Comparison of ENCODE assay signal across 8 cellular contexts in genomic region chr18:77071711-77072292, GRCh38.
DNase-seq lines count a peak whose midpoint lies in the region; ATAC-seq, FAIRE-seq and TF ChIP-seq lines count a peak whose summit lies in the region.

No MANE protein-coding gene starts in this region.

- no peaks in the 10 kb centered on the region for H3K79me2 ChIP-seq in Loucy (ENCODE audit: insufficient read depth, low read length)

- H3K27me3 ChIP-seq in Loucy (ENCODE audit: insufficient read depth, low read length, poor library complexity, severe bottlenecking) (no peaks in the 10 kb centered on the region), skeletal muscle satellite cell (ENCODE audit: control insufficient read depth, insufficient read depth, low read length) (no peaks in the 10 kb centered on the region), HAP-1 (ENCODE audit: low read depth) (no peaks in the 10 kb centered on the region)

- no peak overlapping the region for H2AFZ ChIP-seq in Loucy (ENCODE audit: low read length)

- POLR2A ChIA-PET in activated CD8-positive, alpha-beta T cell treated with anti-CD3 and anti-CD28 coated beads for 36 hours (lab: Charles Lee), result interaction anchor here (2.2 to 3.1 kb wide), 2 partner anchors 25 to 52 kb away, joined by 6 to 9 read pairs; no protein-coding TSS in a partner anchor

- CTCF ChIA-PET in activated CD8-positive, alpha-beta T cell treated with anti-CD3 and anti-CD28 coated beads for 36 hours (lab: Charles Lee), result interaction anchor here (0.9 to 1.7 kb wide), 4 partner anchors 8 to 71 kb away, joined by 3 to 4 read pairs (median 4); no protein-coding TSS in a partner anchor

- H3F3A ChIP-seq in Loucy (ENCODE audit: low read depth), result no peaks in the 10 kb centered on the region

- no peaks in the 10 kb centered on the region for H3K9me3 Mint-ChIP-seq in activated CD8-positive, alpha-beta T cell treated with anti-CD3 and anti-CD28 coated beads for 36 hours

- H3K9me3 ChIP-seq in Loucy (ENCODE audit: insufficient read depth, low read depth, low read length) (no peaks in the 10 kb centered on the region), skeletal muscle satellite cell (replicated peaks; ENCODE audit: low read length) (no peaks in the 10 kb centered on the region), HAP-1 (no peaks in the 10 kb centered on the region)

- H3K4me3 ChIP-seq in Loucy (ENCODE audit: low read length, poor library complexity, severe bottlenecking) (no peak overlapping the region), skeletal muscle satellite cell (ENCODE audit: low read length) (peak overlapping the region; percentile 20), HAP-1 (no peak overlapping the region)

- DNase-seq in activated CD8-positive, alpha-beta T cell treated with anti-CD3 and anti-CD28 coated beads for 36 hours, result peak; percentile 84
- peak; percentile 97 for DNase-seq in fibroblast of peridontal ligament (ENCODE audit: extremely low read depth)
- no peak for DNase-seq in GM12891 (ENCODE audit: insufficient read length, low spot score)
- DNase-seq in medulla oblongata (ENCODE audit: extremely low spot score), result no peak
- no peak for DNase-seq in HAP-1 (ENCODE audit: low spot score in 2 of 2)

- no peaks in the 10 kb centered on the region for H3K36me3 ChIP-seq in Loucy (ENCODE audit: insufficient read depth, low read length)
- no peaks in the 10 kb centered on the region for H3K36me3 ChIP-seq in skeletal muscle satellite cell (ENCODE audit: insufficient read depth, low read length)
- H3K36me3 ChIP-seq in HAP-1 (replicated peaks), result no peaks in the 10 kb centered on the region

- H3K4me2 ChIP-seq in Loucy (ENCODE audit: low read depth, low read length, poor library complexity, severe bottlenecking) (no peak overlapping the region), skeletal muscle satellite cell (ENCODE audit: low read length) (peak overlapping the region; percentile 46)

- no peaks in the 10 kb centered on the region for H3K9me2 ChIP-seq in Loucy (replicated peaks; ENCODE audit: low read depth, low read length)

- H3K27ac Mint-ChIP-seq in activated CD8-positive, alpha-beta T cell treated with anti-CD3 and anti-CD28 coated beads for 36 hours, result peak overlapping the region; percentile 61

- peak; percentile 19 for ATAC-seq in activated CD8-positive, alpha-beta T cell treated with anti-CD3 and anti-CD28 coated beads for 36 hours
- no peak for ATAC-seq in HG03139 (IDR thresholded peaks at IDR 0.05; ENCODE audit: unreplicated experiment)

- intact Hi-C loops in activated CD8-positive, alpha-beta T cell treated with anti-CD3 and anti-CD28 coated beads for 36 hours (cut with micrococcal nuclease), result no loop called here

- peaks cover 31% of the 10 kb centered on the region for H3K36me3 Mint-ChIP-seq in activated CD8-positive, alpha-beta T cell treated with anti-CD3 and anti-CD28 coated beads for 36 hours (ENCODE audit: low read depth)

- no peaks in the 10 kb centered on the region for H3K27me3 Mint-ChIP-seq in activated CD8-positive, alpha-beta T cell treated with anti-CD3 and anti-CD28 coated beads for 36 hours

- H3K4me3 Mint-ChIP-seq in activated CD8-positive, alpha-beta T cell treated with anti-CD3 and anti-CD28 coated beads for 36 hours, result no peak overlapping the region

- TF ChIP-seq CTCF in Loucy (conservative IDR thresholded peaks at IDR 0.05; ENCODE audit: low read length), result no peak
- no peak for TF ChIP-seq CTCF in activated CD8-positive, alpha-beta T cell treated with anti-CD3 and anti-CD28 coated beads for 36 hours (IDR thresholded peaks at IDR 0.05)

- H4K20me1 ChIP-seq in Loucy (ENCODE audit: insufficient read depth, low read length, poor library complexity, severe bottlenecking), result no peaks in the 10 kb centered on the region

- H3K4me1 ChIP-seq in Loucy (ENCODE audit: insufficient read depth, low read length, poor library complexity, severe bottlenecking), result peaks cover 51% of the 10 kb centered on the region
- peaks cover 59% of the 10 kb centered on the region for H3K4me1 ChIP-seq in skeletal muscle satellite cell (ENCODE audit: control insufficient read depth, insufficient read depth, low read length)
- no peaks in the 10 kb centered on the region for H3K4me1 ChIP-seq in HAP-1

- in situ Hi-C loops in HAP-1 (cut with MboI; ENCODE audit: low sequenced_read_pairs), result no loop called here

- H3K9ac ChIP-seq in Loucy (ENCODE audit: low read depth, low read length, poor library complexity, severe bottlenecking), result peak overlapping the region; percentile 42
- H3K9ac ChIP-seq in skeletal muscle satellite cell (ENCODE audit: low read depth, low read length), result peak overlapping the region; percentile 65

- no peak for FAIRE-seq in GM12891 (lab: Jason Lieb, UNC)

- H3K4me1 Mint-ChIP-seq in activated CD8-positive, alpha-beta T cell treated with anti-CD3 and anti-CD28 coated beads for 36 hours (ENCODE audit: low read depth), result peaks cover 93% of the 10 kb centered on the region

- TF ChIP-seq POLR2A in GM12891 (IDR thresholded peaks at IDR 0.05; ENCODE audit: low read depth, low read length), result no peak

TF ChIP-seq in GM12891, 5 proteins besides CTCF, POLR2A, EP300 and RAD21:
- TF ChIP-seq PAX5 (IDR thresholded peaks at IDR 0.05; ENCODE audit: insufficient read depth, low read length, severe bottlenecking) (no peak), TAF1 (IDR thresholded peaks at IDR 0.05; ENCODE audit: low read depth, low read length) (no peak), POU2F2 (IDR thresholded peaks at IDR 0.05; ENCODE audit: low read depth, low read length) (no peak), SPI1 (IDR thresholded peaks at IDR 0.05; ENCODE audit: low read depth, low read length) (no peak), POLR2AphosphoS5 (IDR thresholded peaks at IDR 0.05; ENCODE audit: low read depth, low read length) (no peak)

Comparison
In these comparisons a context has a peak if more than half of its experiments do, and no peak if none do; other contexts are left out.
1. DNase-seq: peak in activated CD8-positive, alpha-beta T cell treated with anti-CD3 and anti-CD28 coated beads for 36 hours (single experiment) and fibroblast of peridontal ligament (single experiment); none in GM12891 (single experiment), medulla oblongata (single experiment) and HAP-1 (0 of 2).